In genomic region chr14:78752789-78753188, GRCh38 we compare ENCODE assay signal across 17 cellular contexts.
DNase-seq lines count a peak whose midpoint lies in the region.
"Had no signal": no experiment of that assay in that cellular context is flagged by ENCODE, and none has a peak within 500 bp of the region (broad histone marks: within the 10 kb centered on the region; RNA-seq: fewer than 3 reads in every experiment).

No MANE protein-coding gene starts in this region.

- no peaks in the 10 kb centered on the region for H4K20me1 ChIP-seq in GM23248 (ENCODE audit: insufficient read depth)

- 7 to 22% methylated on average over 4 of the region's 4 CpGs for WGBS in GM23248 (ENCODE audit: low coverage in 1 of 2, low lambda C conversion rate in 2 of 2, missing lambda C conversion rate in 2 of 2), 2 experiments

- H3K4me3 ChIP-seq in GM23248, result no peak overlapping the region
- H3K4me3 ChIP-seq in H7 (ENCODE audit: insufficient read depth, low read depth, low read length), result no peak overlapping the region
- H3K4me3 ChIP-seq: thoracic aorta had no signal

- in situ Hi-C loops in GM23248 (cut with MboI), result no loop called here

- no peaks in the 10 kb centered on the region for H3K36me3 ChIP-seq in GM23248 (ENCODE audit: low read depth)
- no peaks in the 10 kb centered on the region for H3K36me3 ChIP-seq in H7 (replicated peaks; ENCODE audit: control insufficient read depth, insufficient read depth, low read length)
- H3K36me3 ChIP-seq: thoracic aorta had no signal

- H2AFZ ChIP-seq in GM23248, result no peak overlapping the region

- no peaks in the 10 kb centered on the region for H3K9me3 ChIP-seq in GM23248 (ENCODE audit: low read depth)
- H3K9me3 ChIP-seq: thoracic aorta had no signal

- no peaks in the 10 kb centered on the region for H3F3A ChIP-seq in GM23248 (ENCODE audit: insufficient read depth)

- H3K4me1 ChIP-seq in GM23248 (ENCODE audit: insufficient read depth), result no peaks in the 10 kb centered on the region

- no peak overlapping the region for H3K9ac ChIP-seq in GM23248

- H3K27ac ChIP-seq in GM23248, result no peak overlapping the region
- H3K27ac ChIP-seq: thoracic aorta had no signal

- DNase-seq in DMS153 (lab: John Stamatoyannopoulos, UW) (peak; percentile 53), GM23248 (peak; percentile 3), RKO (ENCODE audit: low spot score) (peak; percentile 5), myocyte (ENCODE audit: low read depth) (peak; percentile 2), NCI-H2227 treated with DMSO at 0.1 percent for 48 hours (lab: John Stamatoyannopoulos, UW) (no peak), H7 (no peak), H4 (ENCODE audit: low spot score) (no peak), germinal center (ENCODE audit: low spot score) (no peak)
- DNase-seq: activated CD4-positive, CD25-positive, alpha-beta regulatory T cell; activated naive CD8-positive, alpha-beta T cell treated with anti-CD3 and anti-CD28 coated beads for 36 hours; AML-193; central memory CD4-positive, alpha-beta T cell; glutamatergic neuron; kidney glomerular epithelial cell; MM.1S; NCI-H345 had no signal

- no peak overlapping the region for H3K4me2 ChIP-seq in GM23248 (ENCODE audit: unreplicated experiment)

- H3K27me3 ChIP-seq in GM23248 (replicated peaks; ENCODE audit: insufficient read depth), result no peaks in the 10 kb centered on the region
- H3K27me3 ChIP-seq in H7 (ENCODE audit: control insufficient read depth, insufficient read depth, low read length), result no peaks in the 10 kb centered on the region

- no peaks in the 10 kb centered on the region for H3K79me2 ChIP-seq in GM23248 (ENCODE audit: insufficient read depth)

- H3K9me2 ChIP-seq in GM23248 (ENCODE audit: insufficient read depth), result no peaks in the 10 kb centered on the region

Comparison
In these comparisons a context has a peak if more than half of its experiments do, and no peak if none do; other contexts are left out.
1. DNase-seq: peak in DMS153 (single experiment), GM23248 (single experiment), RKO (single experiment) and myocyte (single experiment); none in NCI-H2227 treated with DMSO at 0.1 percent for 48 hours (single experiment), H7 (single experiment), H4 (single experiment) and germinal center (single experiment).